In genomic region chr4:76764251-76764650, GRCh38 we compare ENCODE assay signal across 17 cellular contexts.
DNase-seq lines count a peak whose midpoint lies in the region; ATAC-seq and TF ChIP-seq lines count a peak whose summit lies in the region.
"Had no signal": no experiment of that assay in that cellular context is flagged by ENCODE, and none has a peak within 500 bp of the region (broad histone marks: within the 10 kb centered on the region; RNA-seq: fewer than 3 reads in every experiment).

No MANE protein-coding gene starts in this region.

- TF ChIP-seq CTCF in IMR-90 (conservative IDR thresholded peaks at IDR 0.05; ENCODE audit: low read depth, low read length) (no peak), choroid plexus epithelial cell (conservative IDR thresholded peaks at IDR 0.05; ENCODE audit: low read depth, low read length) (no peak)

- H3K9me3 ChIP-seq in IMR-90 (ENCODE audit: control insufficient read depth, insufficient read depth, low read length) = no peaks in the 10 kb centered on the region
- H3K9me3 ChIP-seq: left lung, tibial artery had no signal

- peak overlapping the region; percentile 44; the same call in 1 of the 2 replicates for H3K4me2 ChIP-seq in IMR-90 (ENCODE audit: low read depth, low read length)

- no CpG with 5 or more reads among the region's 1 CpG for WGBS in IMR-90 (ENCODE audit: extremely low coverage in 2 of 2, insufficient read length in 1 of 2), 2 experiments

- H4K8ac ChIP-seq in IMR-90 (ENCODE audit: low read depth in 2 of 2, low read length in 2 of 2) = no peak overlapping the region

- no peaks in the 10 kb centered on the region for H4K20me1 ChIP-seq in IMR-90 (ENCODE audit: insufficient read depth, low read length)

- H3K4me1 ChIP-seq in IMR-90 (ENCODE audit: control insufficient read depth, insufficient read depth, low read length) = peaks cover 25% of the 10 kb centered on the region
- H3K4me1 ChIP-seq: left lung had no signal

- H4K91ac ChIP-seq in IMR-90 (ENCODE audit: insufficient read depth, low read depth, low read length) = no peak overlapping the region; the same call in 1 of the 2 replicates

- peak; percentile 70 for ATAC-seq in IMR-90 (ENCODE audit: low read depth)
- no peak for ATAC-seq in GM19023 (IDR thresholded peaks at IDR 0.05; ENCODE audit: unreplicated experiment)
- ATAC-seq: left lung had no signal

- H3K27me3 ChIP-seq in IMR-90 (ENCODE audit: control insufficient read depth, insufficient read depth, low read length) = no peaks in the 10 kb centered on the region
- H3K27me3 ChIP-seq: dorsolateral prefrontal cortex, left lung, tibial artery had no signal

- peak overlapping the region; percentile 2; the same call in 1 of the 2 replicates for H3K4ac ChIP-seq in IMR-90 (ENCODE audit: low read depth, low read length)

- H3K23ac ChIP-seq in IMR-90 (ENCODE audit: low read depth, low read length) = no peak overlapping the region; the same call in 1 of the 2 replicates

- H3K4me3 ChIP-seq in IMR-90 (ENCODE audit: insufficient read depth, low read depth, low read length) (no peak overlapping the region), choroid plexus epithelial cell (ENCODE audit: low read depth, low read length) (no peak overlapping the region)
- H3K4me3 ChIP-seq: dorsolateral prefrontal cortex, left lung, tibial artery had no signal

- no peak overlapping the region for H3K56ac ChIP-seq in IMR-90 (ENCODE audit: extremely low read depth, insufficient read depth, low read length)

- no TSS peak for BruUV-seq in IMR-90 (replicated peaks; lab: Mats Ljungman, UMichigan)

- H2BK120ac ChIP-seq in IMR-90 (ENCODE audit: low read depth, low read length) = peak overlapping the region; percentile 31

- DNase-seq in A172 (ENCODE audit: low spot score) (peak; percentile 57), IMR-90 (peak; percentile 82), choroid plexus epithelial cell (ENCODE audit: low read depth) (peak; percentile 66), kidney glomerular epithelial cell (lab: John Stamatoyannopoulos, UW) (peak; percentile 64), SIG-M5 treated with dmso at 0.1 percent for 504 hours (lab: John Stamatoyannopoulos, UW; ENCODE audit: unreplicated experiment) (no peak)
- DNase-seq in stimulated activated CD4-positive, alpha-beta T cell treated with anti-CD3 and anti-CD28 coated beads, Interleukin-15, amount 100 ng/mL, for 24 hours = no peak
- no peak for DNase-seq in stimulated activated CD4-positive, alpha-beta T cell treated with anti-CD3 and anti-CD28 coated beads, Interleukin-1b, Interleukin-23, amount 100 ng/mL, for 48 hours
- DNase-seq: 8988T; activated naive CD8-positive, alpha-beta T cell treated with anti-CD3 and anti-CD28 coated beads for 36 hours; dorsolateral prefrontal cortex; head of caudate nucleus; Kasumi-1; left lung; NCI-H187 treated with DMSO at 0.1 percent for 48 hours; NCI-H774; tibial artery had no signal

- H2AK9ac ChIP-seq in IMR-90 (replicated peaks; ENCODE audit: low read depth, low read length, poor library complexity) = no peak overlapping the region

- peaks cover 49 to 75% of the 10 kb centered on the region in 2 experiments for H3K79me1 ChIP-seq in IMR-90 (ENCODE audit: low read depth in 1 of 2, low read length in 2 of 2)

- in situ Hi-C loops in IMR-90 (cut with MboI; ENCODE audit: low sequenced_read_pairs) = loop anchor here (25.0 kb wide), 1 partner anchor 398 kb away; the partner anchor contains the start of gene CCNG2

- H4K5ac ChIP-seq in IMR-90 (ENCODE audit: low read depth, low read length) = peak overlapping the region; percentile 26; the same call in 1 of the 2 replicates

- H3K18ac ChIP-seq in IMR-90 (ENCODE audit: low read depth, low read length) = peak overlapping the region; percentile 69; the same call in 1 of the 2 replicates

- dilution Hi-C loops in IMR-90 (cut with HindIII; ENCODE audit: low sequenced_read_pairs, unreplicated experiment) = no loop called here

- no peak overlapping the region; the same call in 1 of the 2 replicates for H3K14ac ChIP-seq in IMR-90 (replicated peaks; ENCODE audit: low read depth, low read length)

- no peak overlapping the region for H2AFZ ChIP-seq in IMR-90 (replicated peaks; ENCODE audit: low read length, poor library complexity)

- peaks cover 8% of the 10 kb centered on the region for H3K9me1 ChIP-seq in IMR-90 (ENCODE audit: insufficient read depth, low read length)

- H3K36me3 ChIP-seq in IMR-90 (ENCODE audit: control insufficient read depth, insufficient read depth, low read length) = peaks cover 20% of the 10 kb centered on the region

- no peak for TF ChIP-seq RAD21 in IMR-90 (IDR thresholded peaks at IDR 0.05; ENCODE audit: low read length)

- intact Hi-C loops in IMR-90 (cut with micrococcal nuclease) = no loop called here

- H2BK20ac ChIP-seq in IMR-90 (ENCODE audit: low read depth, low read length) = no peak overlapping the region; the same call in 1 of the 2 replicates

- H2BK15ac ChIP-seq in IMR-90 (ENCODE audit: low read depth, low read length) = peak overlapping the region; percentile 2; the same call in 1 of the 3 replicates

- CTCF ChIA-PET in IMR-90 (lab: Yijun Ruan, JAX) = interaction anchor here (0.5 to 1.0 kb wide), 4 partner anchors 8 to 87 kb away, joined by 3 read pairs; no protein-coding TSS in a partner anchor

- TF ChIP-seq POLR2A in IMR-90 (IDR thresholded peaks at IDR 0.05; ENCODE audit: low read depth, low read length) = no peak

- POLR2A ChIA-PET in IMR-90 (lab: Charles Lee; ENCODE audit: unreplicated experiment) = interaction anchor here (0.9 kb wide), 1 partner anchor 11 kb away, joined by 5 read pairs; no protein-coding TSS in a partner anchor

- no peak overlapping the region for H3K9ac ChIP-seq in IMR-90 (ENCODE audit: low read depth, low read length)

- no peak overlapping the region for H2AK5ac ChIP-seq in IMR-90 (ENCODE audit: low read depth, low read length)

- peak overlapping the region; percentile 52; the same call in 1 of the 2 replicates for H3K27ac ChIP-seq in IMR-90 (ENCODE audit: insufficient read depth, low read length)
- H3K27ac ChIP-seq: dorsolateral prefrontal cortex had no signal

- H2BK5ac ChIP-seq in IMR-90 (ENCODE audit: low read depth, low read length, poor library complexity, severe bottlenecking) = peak overlapping the region; percentile 33

TF ChIP-seq in IMR-90, 13 proteins besides CTCF, POLR2A, EP300 and RAD21:
- TF ChIP-seq, protein P1, sequence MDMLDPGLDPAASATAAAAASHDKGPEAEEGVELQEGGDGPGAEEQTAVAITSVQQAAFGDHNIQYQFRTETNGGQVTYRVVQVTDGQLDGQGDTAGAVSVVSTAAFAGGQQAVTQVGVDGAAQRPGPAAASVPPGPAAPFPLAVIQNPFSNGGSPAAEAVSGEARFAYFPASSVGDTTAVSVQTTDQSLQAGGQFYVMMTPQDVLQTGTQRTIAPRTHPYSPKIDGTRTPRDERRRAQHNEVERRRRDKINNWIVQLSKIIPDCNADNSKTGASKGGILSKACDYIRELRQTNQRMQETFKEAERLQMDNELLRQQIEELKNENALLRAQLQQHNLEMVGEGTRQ (IDR thresholded peaks at IDR 0.05; ENCODE audit: low read depth, low read length) = no peak
- TF ChIP-seq MAZ (IDR thresholded peaks at IDR 0.05; ENCODE audit: borderline replicate concordance, low read depth, low read length) = no peak
- TF ChIP-seq FOS (IDR thresholded peaks at IDR 0.05; ENCODE audit: low read depth, low read length) = no peak
- TF ChIP-seq SMC3 (IDR thresholded peaks at IDR 0.05; ENCODE audit: low read depth, low read length) = no peak
- TF ChIP-seq CEBPB (IDR thresholded peaks at IDR 0.05; ENCODE audit: low read depth, low read length) = no peak
- TF ChIP-seq MAFK (IDR thresholded peaks at IDR 0.05; ENCODE audit: low read depth, low read length) = peak; percentile 82

Comparison
In these comparisons a context has a peak if more than half of its experiments do, and no peak if none do; other contexts are left out.
1. DNase-seq: peak in A172 (single experiment), IMR-90 (single experiment), choroid plexus epithelial cell (single experiment) and kidney glomerular epithelial cell (single experiment); none in stimulated activated CD4-positive, alpha-beta T cell treated with anti-CD3 and anti-CD28 coated beads, Interleukin-15, amount 100 ng/mL, for 24 hours (single experiment), SIG-M5 treated with dmso at 0.1 percent for 504 hours (single experiment) and stimulated activated CD4-positive, alpha-beta T cell treated with anti-CD3 and anti-CD28 coated beads, Interleukin-1b, Interleukin-23, amount 100 ng/mL, for 48 hours (single experiment).